20 cellular contexts compared by ENCODE assay signal in the genomic region with DNA sequence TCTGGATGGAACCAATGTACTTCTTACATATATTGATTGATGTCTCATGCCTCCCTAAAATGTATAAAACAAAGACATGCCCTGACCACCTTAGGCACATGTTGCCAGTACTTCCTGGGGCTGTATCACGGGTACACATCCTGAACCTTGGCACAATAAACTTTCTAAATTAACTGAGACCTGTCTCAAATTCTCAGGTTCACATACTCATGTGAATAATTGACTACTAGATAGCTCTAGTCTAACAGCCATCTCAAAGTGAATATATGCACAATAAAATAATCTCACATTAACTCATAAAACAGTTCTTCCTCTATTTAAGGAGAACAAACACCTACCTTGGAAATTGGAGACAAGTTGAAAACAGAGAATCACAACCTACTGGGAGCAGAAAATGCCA. TPM values are rescaled to one million over a fixed set of nuclear protein-coding genes. Genes with fewer than 3 reads are reported as not detected.
DNase-seq lines count a peak whose midpoint lies in the region; ATAC-seq and TF ChIP-seq lines count a peak whose summit lies in the region.
"Had no signal": no experiment of that assay in that cellular context is flagged by ENCODE, and none has a peak within 500 bp of the region (broad histone marks: within the 10 kb centered on the region; RNA-seq: fewer than 3 reads in every experiment).

No MANE protein-coding gene starts in this region.

- H3K9me3 ChIP-seq in colonic mucosa = no peaks in the 10 kb centered on the region
- H3K9me3 ChIP-seq in mucosa of rectum (ENCODE audit: control insufficient read depth in 2 of 2, low read length in 2 of 2) = no peaks in the 10 kb centered on the region
- H3K9me3 ChIP-seq in testis = no peaks in the 10 kb centered on the region
- H3K9me3 ChIP-seq in psoas muscle = no peaks in the 10 kb centered on the region
- H3K9me3 ChIP-seq: HAP-1 had no signal

- H3K36me3 ChIP-seq in colonic mucosa (no peaks in the 10 kb centered on the region), mucosa of rectum (ENCODE audit: control insufficient read depth in 2 of 2, insufficient read depth in 2 of 2, low read length in 2 of 2) (no peaks in the 10 kb centered on the region), testis (ENCODE audit: low read depth, missing control alignments) (no peaks in the 10 kb centered on the region), psoas muscle (ENCODE audit: insufficient read depth in 1 of 2, low read depth in 1 of 2) (no peaks in the 10 kb centered on the region)
- H3K36me3 ChIP-seq: HAP-1 had no signal

- H3K4me3 ChIP-seq in colonic mucosa (no peak overlapping the region), mucosa of rectum (ENCODE audit: low read length in 2 of 2) (no peak overlapping the region), testis (no peak overlapping the region), psoas muscle (no peak overlapping the region)
- H3K4me3 ChIP-seq: BLaER1 treated with 17β-estradiol and CSF1 and Interleukin-3, amounts not matched to agents 10 nM and 100 nM; GM23248; HAP-1 had no signal

- WGBS in testis, 2 donors = 61 to 70% methylated on average over 1 of the region's 1 CpG
- 69 to 79% (median 79%) methylated on average over 1 of the region's 1 CpG for WGBS in psoas muscle, 3 donors

- ATAC-seq in WTC11 (no peak), SK-N-SH treated with all-trans-retinoic acid at 6 μM for 48 hours (no peak), psoas muscle (no peak)
- no peak for ATAC-seq in activated T-helper 17 cell treated with anti-CD3 and anti-CD28 coated beads, Interleukin-2, amount 50 U/mL, for 72 hours (replicated peaks)
- ATAC-seq: CD8-positive, alpha-beta T cell; HepG2 had no signal

- H3K9me3 Mint-ChIP-seq in WTC11 (peaks cover 9% of the 10 kb centered on the region), endothelial cell (ENCODE audit: unreplicated experiment) (no peaks in the 10 kb centered on the region)
- H3K9me3 Mint-ChIP-seq in activated T-helper 17 cell treated with anti-CD3 and anti-CD28 coated beads, Interleukin-2, amount 50 U/mL, for 72 hours = no peaks in the 10 kb centered on the region

- no peaks in the 10 kb centered on the region for H3K27me3 Mint-ChIP-seq in WTC11 (ENCODE audit: low read depth)
- peaks cover 7% of the 10 kb centered on the region for H3K27me3 Mint-ChIP-seq in endothelial cell (ENCODE audit: unreplicated experiment)
- no peaks in the 10 kb centered on the region for H3K27me3 Mint-ChIP-seq in activated T-helper 17 cell treated with anti-CD3 and anti-CD28 coated beads, Interleukin-2, amount 50 U/mL, for 72 hours
- H3K27me3 Mint-ChIP-seq: B cell, IgD-negative memory B cell had no signal

- CTCF ChIA-PET in WTC11 (lab: Charles Lee) = no interaction called here

- TF ChIP-seq CTCF in WTC11 (IDR thresholded peaks at IDR 0.05) (no peak), colonic mucosa (IDR thresholded peaks at IDR 0.05) (no peak), testis (IDR thresholded peaks at IDR 0.05) (no peak), endothelial cell (IDR thresholded peaks at IDR 0.05; ENCODE audit: unreplicated experiment) (no peak), psoas muscle (IDR thresholded peaks at IDR 0.05) (no peak)

- H3K27ac Mint-ChIP-seq in WTC11 = peak overlapping the region; percentile 19; the same call in 1 of the 2 replicates
- no peak overlapping the region for H3K27ac Mint-ChIP-seq in endothelial cell (ENCODE audit: unreplicated experiment)
- no peak overlapping the region for H3K27ac Mint-ChIP-seq in activated T-helper 17 cell treated with anti-CD3 and anti-CD28 coated beads, Interleukin-2, amount 50 U/mL, for 72 hours
- H3K27ac Mint-ChIP-seq: B cell; CD8-positive, alpha-beta T cell; IgD-negative memory B cell had no signal

- peaks cover 16% of the 10 kb centered on the region for H3K36me3 Mint-ChIP-seq in WTC11
- H3K36me3 Mint-ChIP-seq in endothelial cell (ENCODE audit: low read depth, unreplicated experiment) = peaks cover 14% of the 10 kb centered on the region
- no peaks in the 10 kb centered on the region for H3K36me3 Mint-ChIP-seq in activated T-helper 17 cell treated with anti-CD3 and anti-CD28 coated beads, Interleukin-2, amount 50 U/mL, for 72 hours (ENCODE audit: low read depth)

- intact Hi-C loops in colonic mucosa (cut with DNase I) = no loop called here
- intact Hi-C loops in testis (cut with DNase I; ENCODE audit: low total_unique reads) = no loop called here
- intact Hi-C loops in psoas muscle (cut with DNase I) = no loop called here

- H3K27me3 ChIP-seq in colonic mucosa (no peaks in the 10 kb centered on the region), mucosa of rectum (ENCODE audit: control insufficient read depth in 2 of 2, insufficient read depth in 2 of 2, low read length in 2 of 2) (no peaks in the 10 kb centered on the region), testis (no peaks in the 10 kb centered on the region), psoas muscle (ENCODE audit: insufficient read depth in 3 of 3, low read length in 2 of 3) (no peaks in the 10 kb centered on the region)
- H3K27me3 ChIP-seq: BLaER1 treated with 17β-estradiol and CSF1 and Interleukin-3, amounts not matched to agents 10 nM and 100 nM had no signal

- H3K9ac ChIP-seq in colonic mucosa (ENCODE audit: low read depth in 2 of 2, low read length in 2 of 2) (peak overlapping the region in 1 of 2 donors; percentile 46), mucosa of rectum (ENCODE audit: low read depth in 1 of 2, low read length in 2 of 2) (no peak overlapping the region)
- H3K9ac ChIP-seq: BLaER1 treated with 17β-estradiol and CSF1 and Interleukin-3, amounts not matched to agents 10 nM and 100 nM; GM23248 had no signal

- H3K27ac ChIP-seq in colonic mucosa (peak overlapping the region; percentile 35), mucosa of rectum (ENCODE audit: low read depth in 2 of 2, low read length in 2 of 2) (peak overlapping the region; percentile 49 to 75), testis (peak overlapping the region; percentile 42 to 75), psoas muscle (no peak overlapping the region)
- H3K27ac ChIP-seq: BLaER1 treated with 17β-estradiol and CSF1 and Interleukin-3, amounts not matched to agents 10 nM and 100 nM; GM23248 had no signal

- H3K4me1 ChIP-seq in colonic mucosa (no peaks in the 10 kb centered on the region), mucosa of rectum (ENCODE audit: control insufficient read depth in 2 of 2, insufficient read depth in 2 of 2, low read length in 2 of 2) (peaks cover 26 to 35% of the 10 kb centered on the region in 2 donors), testis (peaks cover 28% of the 10 kb centered on the region), psoas muscle (peaks cover 11% of the 10 kb centered on the region)

- TF ChIP-seq POLR2A in testis (IDR thresholded peaks at IDR 0.05) = no peak

- POLR2A ChIA-PET in WTC11 (lab: Charles Lee) = no interaction called here

- DNase-seq in WTC11 (ENCODE audit: low spot score) = no peak
- no peak for DNase-seq in colonic mucosa
- no peak for DNase-seq in testis
- no peak for DNase-seq in endothelial cell (ENCODE audit: low spot score)
- DNase-seq in psoas muscle = no peak
- DNase-seq: CD8-positive, alpha-beta T cell; COR-L47; DMS 273 treated with DMSO at 0.1 percent for 48 hours; DMS53; DND-41; EL; GM23248 had no signal

- peaks cover 25% of the 10 kb centered on the region for H3K4me1 Mint-ChIP-seq in WTC11
- H3K4me1 Mint-ChIP-seq in endothelial cell (ENCODE audit: unreplicated experiment) = peaks cover 11% of the 10 kb centered on the region
- H3K4me1 Mint-ChIP-seq in activated T-helper 17 cell treated with anti-CD3 and anti-CD28 coated beads, Interleukin-2, amount 50 U/mL, for 72 hours = peaks cover 5% of the 10 kb centered on the region

- H3K4me3 Mint-ChIP-seq in WTC11 (no peak overlapping the region), endothelial cell (ENCODE audit: unreplicated experiment) (no peak overlapping the region)
- no peak overlapping the region for H3K4me3 Mint-ChIP-seq in activated T-helper 17 cell treated with anti-CD3 and anti-CD28 coated beads, Interleukin-2, amount 50 U/mL, for 72 hours
- H3K4me3 Mint-ChIP-seq: B cell; CD8-positive, alpha-beta T cell; IgD-negative memory B cell had no signal

TF ChIP-seq in WTC11, 78 proteins besides CTCF, POLR2A, EP300 and RAD21 (continues in another document):
- no peak for TF ChIP-seq ZNF138 (CRISPR knock-in tag; conservative IDR thresholded peaks at IDR 0.05)
- TF ChIP-seq SP1 (CRISPR knock-in tag; conservative IDR thresholded peaks at IDR 0.05) = no peak

TF ChIP-seq in SK-N-SH treated with all-trans-retinoic acid at 6 μM for 48 hours, 23 proteins besides CTCF, POLR2A, EP300 and RAD21 (continues in another document):
- TF ChIP-seq, protein P1, sequence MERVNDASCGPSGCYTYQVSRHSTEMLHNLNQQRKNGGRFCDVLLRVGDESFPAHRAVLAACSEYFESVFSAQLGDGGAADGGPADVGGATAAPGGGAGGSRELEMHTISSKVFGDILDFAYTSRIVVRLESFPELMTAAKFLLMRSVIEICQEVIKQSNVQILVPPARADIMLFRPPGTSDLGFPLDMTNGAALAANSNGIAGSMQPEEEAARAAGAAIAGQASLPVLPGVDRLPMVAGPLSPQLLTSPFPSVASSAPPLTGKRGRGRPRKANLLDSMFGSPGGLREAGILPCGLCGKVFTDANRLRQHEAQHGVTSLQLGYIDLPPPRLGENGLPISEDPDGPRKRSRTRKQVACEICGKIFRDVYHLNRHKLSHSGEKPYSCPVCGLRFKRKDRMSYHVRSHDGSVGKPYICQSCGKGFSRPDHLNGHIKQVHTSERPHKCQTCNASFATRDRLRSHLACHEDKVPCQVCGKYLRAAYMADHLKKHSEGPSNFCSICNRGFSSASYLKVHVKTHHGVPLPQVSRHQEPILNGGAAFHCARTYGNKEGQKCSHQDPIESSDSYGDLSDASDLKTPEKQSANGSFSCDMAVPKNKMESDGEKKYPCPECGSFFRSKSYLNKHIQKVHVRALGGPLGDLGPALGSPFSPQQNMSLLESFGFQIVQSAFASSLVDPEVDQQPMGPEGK (CRISPR knock-in tag; IDR thresholded peaks at IDR 0.05; ENCODE audit: borderline replicate concordance) = no peak
- no peak for TF ChIP-seq BACH2 (CRISPR knock-in tag; IDR thresholded peaks at IDR 0.05; ENCODE audit: borderline replicate concordance)
- no peak for TF ChIP-seq TOX (CRISPR knock-in tag; IDR thresholded peaks at IDR 0.05; ENCODE audit: borderline replicate concordance)

RNA-seq across cellular contexts. Expression of gene DNAI4, which starts 5.6 kb away (rescaled TPM):
- total RNA-seq in WTC11 (2021) = 1.6 to 2.7 TPM (median 2.1 TPM) in 3 replicates
- total RNA-seq in colonic mucosa = 10 to 100 TPM; 11.4 to 12.8 TPM
- total RNA-seq in testis = 10 to 100 TPM; 21.7 to 40.8 TPM
- polyA plus RNA-seq in testis (ENCODE audit: insufficient read depth, low read depth, low replicate concordance) = 56.7 TPM
- 5.1 TPM for total RNA-seq in endothelial cell (ENCODE audit: unreplicated experiment)
- 1 to 10 TPM; 4.5 to 6.5 (median 5.3) TPM for total RNA-seq in psoas muscle
- under 1 TPM; 0.18 to 0.43 (median 0.21) TPM for polyA plus RNA-seq in psoas muscle
- 1 to 10 TPM in 1 of 2 donors, under 1 TPM in 1; 0.65 to 1.4 TPM for total RNA-seq in activated T-helper 17 cell treated with anti-CD3 and anti-CD28 coated beads, Interleukin-2, amount 50 U/mL, for 72 hours

RNA-seq across cellular contexts. Expression of gene MIER1, which starts 5.7 kb away (rescaled TPM):
- total RNA-seq in WTC11 (2021) (30.0 to 31.0 TPM (median 30.4 TPM) in 3 replicates), colonic mucosa (10 to 100 TPM; 43.1 to 76.8 TPM), testis (10 to 100 TPM; 53.8 to 60.8 TPM), endothelial cell (ENCODE audit: unreplicated experiment) (33.2 TPM), psoas muscle (10 to 100 TPM; 12.9 to 18.9 (median 15.2) TPM)
- polyA plus RNA-seq in testis (ENCODE audit: insufficient read depth, low read depth, low replicate concordance) (28.8 TPM), psoas muscle (10 to 100 TPM in 2 of 3 donors, 1 to 10 TPM in 1; 6.4 to 13.1 (median 10.5) TPM)
- total RNA-seq in activated T-helper 17 cell treated with anti-CD3 and anti-CD28 coated beads, Interleukin-2, amount 50 U/mL, for 72 hours = 10 to 100 TPM; 44.7 to 60.0 TPM
